In the genomic region with DNA sequence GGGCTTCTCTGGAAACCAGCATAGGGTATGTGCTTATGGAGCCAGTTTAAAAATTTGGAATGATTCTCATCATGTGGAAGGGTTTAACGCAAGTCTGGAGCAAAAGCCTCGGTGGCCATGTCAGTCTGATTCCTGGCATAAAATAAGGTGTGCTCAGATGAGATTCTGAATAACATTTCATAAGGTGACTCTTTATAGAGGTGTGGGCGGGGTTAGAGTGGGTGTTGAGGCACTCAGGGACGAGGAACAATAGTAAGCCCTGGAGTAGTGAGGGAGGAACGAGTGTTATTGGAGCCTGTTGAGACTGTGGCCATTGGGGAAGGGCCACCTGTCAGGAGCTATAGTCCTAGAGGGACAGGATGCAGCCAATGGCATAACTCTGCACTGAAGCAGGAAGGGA, we compare ENCODE assay signal across 38 cellular contexts. TPM values are rescaled to one million over a fixed set of nuclear protein-coding genes. Genes with fewer than 3 reads are reported as not detected.
"Had no signal": no experiment of that assay in that cellular context is flagged by ENCODE, and none has a peak within 500 bp of the region (broad histone marks: within the 10 kb centered on the region; RNA-seq: fewer than 3 reads in every experiment).

No MANE protein-coding gene starts in this region.

- H3K27me3 Mint-ChIP-seq: activated naive CD4-positive, alpha-beta T cell treated with anti-CD3 and anti-CD28 coated beads, Interleukin-2, amount 10 ng/mL, durations not matched to agents 7 days and 5 days; activated naive CD8-positive, alpha-beta T cell treated with anti-CD3 and anti-CD28 coated beads, Interleukin-2, amount 10 ng/mL, durations not matched to agents 7 days and 5 days had no signal

- H3K27ac Mint-ChIP-seq: activated naive CD4-positive, alpha-beta T cell treated with anti-CD3 and anti-CD28 coated beads for 36 hours; activated naive CD4-positive, alpha-beta T cell treated with anti-CD3 and anti-CD28 coated beads, Interleukin-2, amount 10 ng/mL, durations not matched to agents 7 days and 5 days; activated naive CD4-positive, alpha-beta T cell treated with anti-CD3 and anti-CD28 coated beads, Interleukin-2, amount 50 U/mL, for 24 hours; activated naive CD4-positive, alpha-beta T cell treated with anti-CD3 and anti-CD28 coated beads, Interleukin-2, amount 50 U/mL, for 72 hours; activated naive CD8-positive, alpha-beta T cell; activated naive CD8-positive, alpha-beta T cell treated with anti-CD3 and anti-CD28 coated beads for 36 hours; activated naive CD8-positive, alpha-beta T cell treated with anti-CD3 and anti-CD28 coated beads, Interleukin-2, amount 10 ng/mL, durations not matched to agents 7 days and 5 days; activated naive CD8-positive, alpha-beta T cell treated with anti-CD3 and anti-CD28 coated beads, Interleukin-2, amount 50 U/mL, for 24 hours; activated T-cell treated with anti-CD3 and anti-CD28 coated beads, Interleukin-2, amount 50 U/mL, for 24 hours; activated T-cell treated with anti-CD3 and anti-CD28 coated beads, Interleukin-2, amount 50 U/mL, for 72 hours; activated T-helper 1 cell treated with anti-CD3 and anti-CD28 coated beads, Interleukin-12 subunit alpha, Interleukin-12 subunit beta, Interleukin-2, Interleukin-4 antibody, amounts not matched to agents 30 ng/mL and 10 ng/mL and 1 ng/mL, durations not matched to agents 14 hours and 24 hours and 36 hours; activated T-helper 17 cell treated with anti-CD3 and anti-CD28 coated beads, Interleukin-2, amount 50 U/mL, for 72 hours; activated T-helper 2 cell treated with anti-CD3 and anti-CD28 coated beads, Interferon-gamma antibody, Interleukin-2, Interleukin-4, amounts not matched to agents 10 μg/mL and 5 μg/mL and 100 μg/mL, durations not matched to agents 14 hours and 24 hours and 36 hours; brain had no signal

- ATAC-seq: activated naive CD4-positive, alpha-beta T cell treated with anti-CD3 and anti-CD28 coated beads, Interleukin-2, amount 50 U/mL, for 72 hours; activated naive CD8-positive, alpha-beta T cell treated with anti-CD3 and anti-CD28 coated beads, Interleukin-2, amount 50 U/mL, for 24 hours; activated T-cell treated with anti-CD3 and anti-CD28 coated beads, Interleukin-2, amount 50 U/mL, for 4 hours; activated T-cell treated with anti-CD3 and anti-CD28 coated beads, Interleukin-2, amount 50 U/mL, for 72 hours; activated T-helper 17 cell treated with anti-CD3 and anti-CD28 coated beads, Interleukin-2, amount 50 U/mL, for 72 hours; body of pancreas had no signal

- DNase-seq: activated effector memory CD4-positive, alpha-beta T cell treated with anti-CD3 and anti-CD28 coated beads, Interleukin-2, amount 50 U/mL, for 16 hours; activated effector memory CD4-positive, alpha-beta T cell treated with Interleukin-2 at 50 U/mL for 16 hours; activated gamma-delta T cell; activated gamma-delta T cell treated with Interleukin-2 at 50 U/mL for 16 hours; activated naive CD4-positive, alpha-beta T cell; activated naive CD4-positive, alpha-beta T cell treated with anti-CD3 and anti-CD28 coated beads for 36 hours; activated naive CD4-positive, alpha-beta T cell treated with anti-CD3 and anti-CD28 coated beads, Interleukin-2, amount 10 ng/mL, durations not matched to agents 7 days and 5 days; activated naive CD4-positive, alpha-beta T cell treated with anti-CD3 and anti-CD28 coated beads, Interleukin-2, amount 50 U/mL, for 16 hours; activated naive CD4-positive, alpha-beta T cell treated with Interleukin-2 at 50 U/mL for 16 hours; activated naive CD8-positive, alpha-beta T cell treated with anti-CD3 and anti-CD28 coated beads for 36 hours; activated naive CD8-positive, alpha-beta T cell treated with anti-CD3 and anti-CD28 coated beads, Interleukin-2, amount 10 ng/mL, durations not matched to agents 7 days and 5 days; activated naive CD8-positive, alpha-beta T cell treated with anti-CD3 and anti-CD28 coated beads, Interleukin-2, amount 50 U/mL, for 24 hours; activated T-cell treated with anti-CD3 and anti-CD28 coated beads, Interleukin-2, amount 50 U/mL, for 1 hour; activated T-cell treated with anti-CD3 and anti-CD28 coated beads, Interleukin-2, amount 50 U/mL, for 24 hours; activated T-cell treated with anti-CD3 and anti-CD28 coated beads, Interleukin-2, amount 50 U/mL, for 4 hours; activated T-cell treated with anti-CD3 and anti-CD28 coated beads, Interleukin-2, amount 50 U/mL, for 48 hours; activated T-cell treated with anti-CD3 and anti-CD28 coated beads, Interleukin-2, amount 50 U/mL, for 72 hours; adrenal gland; amniotic stem cell; amygdala; anterior cingulate cortex; aorta; body of pancreas; brain microvascular endothelial cell; central memory CD4-positive, alpha-beta T cell; cerebellar nuclear complex had no signal

- H3K36me3 ChIP-seq: adrenal gland, ascending aorta, brain microvascular endothelial cell, breast epithelium, cardiac muscle cell had no signal

- H3K9me3 Mint-ChIP-seq: activated naive CD4-positive, alpha-beta T cell treated with anti-CD3 and anti-CD28 coated beads for 36 hours; activated naive CD4-positive, alpha-beta T cell treated with anti-CD3 and anti-CD28 coated beads, Interleukin-2, amount 10 ng/mL, durations not matched to agents 7 days and 5 days; activated naive CD4-positive, alpha-beta T cell treated with anti-CD3 and anti-CD28 coated beads, Interleukin-2, amount 50 U/mL, for 24 hours; activated naive CD4-positive, alpha-beta T cell treated with anti-CD3 and anti-CD28 coated beads, Interleukin-2, amount 50 U/mL, for 72 hours; activated naive CD8-positive, alpha-beta T cell treated with anti-CD3 and anti-CD28 coated beads for 36 hours; activated naive CD8-positive, alpha-beta T cell treated with anti-CD3 and anti-CD28 coated beads, Interleukin-2, amount 10 ng/mL, durations not matched to agents 7 days and 5 days; activated naive CD8-positive, alpha-beta T cell treated with anti-CD3 and anti-CD28 coated beads, Interleukin-2, amount 50 U/mL, for 24 hours; activated T-cell treated with anti-CD3 and anti-CD28 coated beads, Interleukin-2, amount 50 U/mL, for 24 hours; activated T-cell treated with anti-CD3 and anti-CD28 coated beads, Interleukin-2, amount 50 U/mL, for 4 hours; activated T-helper 1 cell treated with anti-CD3 and anti-CD28 coated beads, Interleukin-12 subunit alpha, Interleukin-12 subunit beta, Interleukin-2, Interleukin-4 antibody, amounts not matched to agents 30 ng/mL and 10 ng/mL and 1 ng/mL, durations not matched to agents 14 hours and 24 hours and 36 hours; activated T-helper 17 cell treated with anti-CD3 and anti-CD28 coated beads, Interleukin-2, amount 50 U/mL, for 72 hours; activated T-helper 2 cell treated with anti-CD3 and anti-CD28 coated beads, Interferon-gamma antibody, Interleukin-2, Interleukin-4, amounts not matched to agents 10 μg/mL and 5 μg/mL and 100 μg/mL, durations not matched to agents 14 hours and 24 hours and 36 hours; central memory CD8-positive, alpha-beta T cell had no signal

- H3K9me3 ChIP-seq: adrenal gland, ascending aorta, body of pancreas, breast epithelium had no signal

- H3K27me3 ChIP-seq: ascending aorta, body of pancreas, brain microvascular endothelial cell, breast epithelium had no signal

- H3K27ac ChIP-seq: adrenal gland, ascending aorta, body of pancreas, brain microvascular endothelial cell, breast epithelium, cardiac muscle cell had no signal

- H3K36me3 Mint-ChIP-seq: activated naive CD4-positive, alpha-beta T cell treated with anti-CD3 and anti-CD28 coated beads, Interleukin-2, amount 10 ng/mL, durations not matched to agents 7 days and 5 days; activated naive CD4-positive, alpha-beta T cell treated with anti-CD3 and anti-CD28 coated beads, Interleukin-2, amount 50 U/mL, for 24 hours; activated naive CD4-positive, alpha-beta T cell treated with anti-CD3 and anti-CD28 coated beads, Interleukin-2, amount 50 U/mL, for 72 hours; activated naive CD8-positive, alpha-beta T cell; activated naive CD8-positive, alpha-beta T cell treated with anti-CD3 and anti-CD28 coated beads for 36 hours; activated naive CD8-positive, alpha-beta T cell treated with anti-CD3 and anti-CD28 coated beads, Interleukin-2, amount 10 ng/mL, durations not matched to agents 7 days and 5 days; brain had no signal

- H3K4me3 Mint-ChIP-seq: activated naive CD4-positive, alpha-beta T cell treated with anti-CD3 and anti-CD28 coated beads for 36 hours; activated naive CD4-positive, alpha-beta T cell treated with anti-CD3 and anti-CD28 coated beads, Interleukin-2, amount 10 ng/mL, durations not matched to agents 7 days and 5 days; activated naive CD4-positive, alpha-beta T cell treated with anti-CD3 and anti-CD28 coated beads, Interleukin-2, amount 50 U/mL, for 24 hours; activated naive CD8-positive, alpha-beta T cell; activated naive CD8-positive, alpha-beta T cell treated with anti-CD3 and anti-CD28 coated beads for 36 hours; activated naive CD8-positive, alpha-beta T cell treated with anti-CD3 and anti-CD28 coated beads, Interleukin-2, amount 10 ng/mL, durations not matched to agents 7 days and 5 days; activated naive CD8-positive, alpha-beta T cell treated with anti-CD3 and anti-CD28 coated beads, Interleukin-2, amount 50 U/mL, for 24 hours; activated T-cell treated with anti-CD3 and anti-CD28 coated beads, Interleukin-2, amount 50 U/mL, for 24 hours; activated T-cell treated with anti-CD3 and anti-CD28 coated beads, Interleukin-2, amount 50 U/mL, for 4 hours; activated T-cell treated with anti-CD3 and anti-CD28 coated beads, Interleukin-2, amount 50 U/mL, for 72 hours; activated T-helper 1 cell treated with anti-CD3 and anti-CD28 coated beads, Interleukin-12 subunit alpha, Interleukin-12 subunit beta, Interleukin-2, Interleukin-4 antibody, amounts not matched to agents 30 ng/mL and 10 ng/mL and 1 ng/mL, durations not matched to agents 14 hours and 24 hours and 36 hours; activated T-helper 17 cell treated with anti-CD3 and anti-CD28 coated beads, Interleukin-2, amount 50 U/mL, for 72 hours; brain; central memory CD8-positive, alpha-beta T cell had no signal

- H3K4me1 Mint-ChIP-seq: activated naive CD4-positive, alpha-beta T cell treated with anti-CD3 and anti-CD28 coated beads, Interleukin-2, amount 10 ng/mL, durations not matched to agents 7 days and 5 days; activated naive CD4-positive, alpha-beta T cell treated with anti-CD3 and anti-CD28 coated beads, Interleukin-2, amount 50 U/mL, for 24 hours; activated naive CD8-positive, alpha-beta T cell treated with anti-CD3 and anti-CD28 coated beads for 36 hours; activated naive CD8-positive, alpha-beta T cell treated with anti-CD3 and anti-CD28 coated beads, Interleukin-2, amount 10 ng/mL, durations not matched to agents 7 days and 5 days; activated naive CD8-positive, alpha-beta T cell treated with anti-CD3 and anti-CD28 coated beads, Interleukin-2, amount 50 U/mL, for 24 hours; activated T-helper 17 cell treated with anti-CD3 and anti-CD28 coated beads, Interleukin-2, amount 50 U/mL, for 72 hours; central memory CD8-positive, alpha-beta T cell had no signal

- H3K4me3 ChIP-seq: adrenal gland, ascending aorta, body of pancreas, breast epithelium, cardiac muscle cell had no signal

- H3K4me1 ChIP-seq: adrenal gland, ascending aorta, breast epithelium had no signal

RNA-seq across cellular contexts. Expression of gene KIRREL3, which starts 13.0 kb away (rescaled TPM):
- total RNA-seq: activated naive CD4-positive, alpha-beta T cell treated with anti-CD3 and anti-CD28 coated beads for 36 hours; activated naive CD4-positive, alpha-beta T cell treated with anti-CD3 and anti-CD28 coated beads, Interleukin-2, amount 50 U/mL, for 72 hours; activated naive CD8-positive, alpha-beta T cell treated with anti-CD3 and anti-CD28 coated beads for 36 hours; activated naive CD8-positive, alpha-beta T cell treated with anti-CD3 and anti-CD28 coated beads, Interleukin-2, amount 10 ng/mL, durations not matched to agents 7 days and 5 days; activated T-cell treated with anti-CD3 and anti-CD28 coated beads, Interleukin-2, amount 50 U/mL, for 4 hours; activated T-cell treated with anti-CD3 and anti-CD28 coated beads, Interleukin-2, amount 50 U/mL, for 72 hours; activated T-helper 1 cell treated with anti-CD3 and anti-CD28 coated beads, Interleukin-12 subunit alpha, Interleukin-12 subunit beta, Interleukin-2, Interleukin-4 antibody, amounts not matched to agents 30 ng/mL and 10 ng/mL and 1 ng/mL, durations not matched to agents 14 hours and 24 hours and 36 hours; activated T-helper 17 cell treated with anti-CD3 and anti-CD28 coated beads, Interleukin-2, amount 50 U/mL, for 72 hours; activated T-helper 2 cell treated with anti-CD3 and anti-CD28 coated beads, Interferon-gamma antibody, Interleukin-2, Interleukin-4, amounts not matched to agents 10 μg/mL and 5 μg/mL and 100 μg/mL, durations not matched to agents 14 hours and 24 hours and 36 hours; ascending aorta; bronchial epithelial cell had no signal
- polyA plus RNA-seq: aorta had no signal
